19 cellular contexts compared by ENCODE assay signal in the genomic region with DNA sequence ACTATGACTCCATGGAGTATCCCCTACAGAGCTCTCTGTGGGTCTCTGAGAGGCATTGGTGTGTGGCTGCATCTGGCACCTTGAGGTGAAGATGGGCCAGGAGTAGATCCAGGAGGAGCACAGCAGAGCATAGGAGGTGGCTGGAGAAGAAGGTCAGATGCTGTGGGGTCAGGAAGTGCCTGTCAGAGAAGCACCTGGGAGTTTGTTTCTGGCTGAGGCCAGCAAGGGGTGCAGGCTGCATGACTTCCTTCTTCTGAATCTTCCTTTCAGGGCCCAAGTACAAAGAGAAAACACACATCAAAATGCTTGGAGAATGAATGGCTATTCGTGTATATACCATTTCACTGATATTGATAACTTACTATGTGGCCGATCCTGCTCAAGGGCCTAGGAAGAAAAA. TPM values are rescaled to one million over a fixed set of nuclear protein-coding genes. Genes with fewer than 3 reads are reported as not detected.
DNase-seq lines count a peak whose midpoint lies in the region; ATAC-seq and TF ChIP-seq lines count a peak whose summit lies in the region.
"Had no signal": no experiment of that assay in that cellular context is flagged by ENCODE, and none has a peak within 500 bp of the region (broad histone marks: within the 10 kb centered on the region; RNA-seq: fewer than 3 reads in every experiment).

No MANE protein-coding gene starts in this region.

- CTCF ChIA-PET in HCT116 (lab: Charles Lee): no interaction called here

- intact Hi-C loops in HCT116 (cut with micrococcal nuclease): no loop called here

- TF ChIP-seq RAD21 in HCT116 (IDR thresholded peaks at IDR 0.05; ENCODE audit: low read depth): no peak

- H3K9me3 Mint-ChIP-seq in activated naive CD4-positive, alpha-beta T cell treated with anti-CD3 and anti-CD28 coated beads, Interleukin-2, amount 50 U/mL, for 72 hours: peaks cover 5 to 11% of the 10 kb centered on the region in 2 donors

- H3K36me3 ChIP-seq in HCT116 (ENCODE audit: control insufficient read depth in 1 of 2, insufficient read depth in 2 of 2, low read length in 2 of 2) (no peaks in the 10 kb centered on the region), smooth muscle cell (ENCODE audit: low read depth) (no peaks in the 10 kb centered on the region)
- H3K36me3 ChIP-seq: esophagus muscularis mucosa had no signal

- DNase-seq in activated naive CD4-positive, alpha-beta T cell treated with anti-CD3 and anti-CD28 coated beads, Interleukin-2, amount 50 U/mL, for 72 hours (ENCODE audit: low spot score in 2 of 2): no peak
- no peak for DNase-seq in activated naive CD4-positive, alpha-beta T cell (lab: John Stamatoyannopoulos, UW)
- no peak for DNase-seq in HCT116 (ENCODE audit: low read depth, low spot score)
- peak; percentile 29 for DNase-seq in SKM-1 treated with dmso at 0.1 percent for 144 hours (lab: John Stamatoyannopoulos, UW; ENCODE audit: unreplicated experiment)
- DNase-seq in smooth muscle cell (lab: John Stamatoyannopoulos, UW; ENCODE audit: unreplicated experiment): no peak
- no peak for DNase-seq in NCI-H524 treated with DMSO at 0.1 percent for 48 hours (lab: John Stamatoyannopoulos, UW)
- no peak for DNase-seq in AML-193 (lab: John Stamatoyannopoulos, UW)
- DNase-seq: activated gamma-delta T cell; amygdala; effector CD4-positive, alpha-beta T cell; NCI-H1417; NCI-H526 treated with DMSO at 0.1 percent for 48 hours had no signal

- no peak for TF ChIP-seq POLR2A in HCT116 (IDR thresholded peaks at IDR 0.05; ENCODE audit: borderline replicate concordance, extremely low read depth, insufficient read depth, insufficient read length)

- WGBS in smooth muscle cell (ENCODE audit: low lambda C conversion rate): 88% methylated on average over 2 of the region's 2 CpGs

- POLR2A ChIA-PET in HCT116 (lab: Charles Lee): no interaction called here

- H3K4me2 ChIP-seq in HCT116 (ENCODE audit: low read length) (peak overlapping the region; percentile 26; the same call in 1 of the 2 replicates), smooth muscle cell (no peak overlapping the region)

- BruUV-seq in HCT116 (replicated peaks; lab: Mats Ljungman, UMichigan): no TSS peak

- RAD21 ChIA-PET in HCT116 (lab: Charles Lee; ENCODE audit: low non-redundant PET in 1 of 2, low total read pairs in 2 of 2, uncharacterized antibody in 2 of 2, unreplicated experiment in 2 of 2): no interaction called here

- TF ChIP-seq CTCF in HCT116 (IDR thresholded peaks at IDR 0.05 in 2 of 3, conservative IDR thresholded peaks at IDR 0.05 in 1 of 3; ENCODE audit: borderline replicate concordance in 1 of 3, insufficient read depth in 1 of 3, low read depth in 2 of 3, low read length in 2 of 3): no peak
- no peak for TF ChIP-seq CTCF in smooth muscle cell (IDR thresholded peaks at IDR 0.05; ENCODE audit: borderline replicate concordance, insufficient read depth, poor library complexity, severe bottlenecking)

- H3K79me2 ChIP-seq in HCT116 (ENCODE audit: insufficient read depth, low read length): no peaks in the 10 kb centered on the region
- peaks cover 8% of the 10 kb centered on the region for H3K79me2 ChIP-seq in smooth muscle cell (ENCODE audit: low read depth)

- no peak overlapping the region for H2AFZ ChIP-seq in HCT116 (ENCODE audit: low read depth, low read length, poor library complexity, severe bottlenecking)
- H2AFZ ChIP-seq in smooth muscle cell (ENCODE audit: low read depth): no peak overlapping the region

- peak overlapping the region; percentile 61 to 70 for H3K27ac Mint-ChIP-seq in activated naive CD4-positive, alpha-beta T cell treated with anti-CD3 and anti-CD28 coated beads, Interleukin-2, amount 50 U/mL, for 72 hours

- H3K9me3 ChIP-seq in HCT116 (ENCODE audit: control insufficient read depth in 1 of 2, insufficient read depth in 1 of 2, low read depth in 1 of 2, low read length in 2 of 2) (no peaks in the 10 kb centered on the region), smooth muscle cell (replicated peaks; ENCODE audit: low read depth) (no peaks in the 10 kb centered on the region)
- H3K9me3 ChIP-seq: esophagus muscularis mucosa had no signal

- peak in 1 of 2 donors; percentile 27 for ATAC-seq in activated naive CD4-positive, alpha-beta T cell treated with anti-CD3 and anti-CD28 coated beads, Interleukin-2, amount 50 U/mL, for 72 hours
- no peak; the same call in 1 of the 2 replicates for ATAC-seq in HCT116
- ATAC-seq in GM18858 (IDR thresholded peaks at IDR 0.05; ENCODE audit: unreplicated experiment): no peak

- H3K9ac ChIP-seq in HCT116 (ENCODE audit: low read length) (no peak overlapping the region), smooth muscle cell (ENCODE audit: low read depth) (no peak overlapping the region)

- H3F3A ChIP-seq in smooth muscle cell (ENCODE audit: low read depth): no peaks in the 10 kb centered on the region

- H3K27ac ChIP-seq in HCT116 (ENCODE audit: low read depth, low read length): no peak overlapping the region
- H3K27ac ChIP-seq in smooth muscle cell (ENCODE audit: low read depth): peak overlapping the region; percentile 70
- H3K27ac ChIP-seq: esophagus muscularis mucosa, SK-N-MC had no signal

- H3K4me1 ChIP-seq in HCT116 (ENCODE audit: control insufficient read depth in 1 of 2, insufficient read depth in 2 of 2, low read length in 2 of 2) (peaks cover 7 to 16% of the 10 kb centered on the region in 2 experiments; a peak in 3 of 4 replicates), smooth muscle cell (ENCODE audit: low read depth) (no peaks in the 10 kb centered on the region)

- no peak overlapping the region for H3K4me3 ChIP-seq in HCT116 (replicated peaks in 1 of 2; ENCODE audit: low read depth in 1 of 2, low read length in 2 of 2)
- H3K4me3 ChIP-seq in smooth muscle cell: no peak overlapping the region
- H3K4me3 ChIP-seq: esophagus muscularis mucosa, SK-N-MC had no signal

- no peaks in the 10 kb centered on the region for H4K20me1 ChIP-seq in HCT116 (ENCODE audit: insufficient read depth)
- peaks cover 6% of the 10 kb centered on the region for H4K20me1 ChIP-seq in smooth muscle cell (ENCODE audit: low read depth)

- no peaks in the 10 kb centered on the region for H3K9me2 ChIP-seq in HCT116 (ENCODE audit: insufficient read depth)

- no peaks in the 10 kb centered on the region for H3K36me3 Mint-ChIP-seq in activated naive CD4-positive, alpha-beta T cell treated with anti-CD3 and anti-CD28 coated beads, Interleukin-2, amount 50 U/mL, for 72 hours

- H3K27me3 ChIP-seq in HCT116 (ENCODE audit: insufficient read depth, low read length): no peaks in the 10 kb centered on the region
- H3K27me3 ChIP-seq in smooth muscle cell (ENCODE audit: low read depth): no peaks in the 10 kb centered on the region
- H3K27me3 ChIP-seq: esophagus muscularis mucosa had no signal

TF ChIP-seq in HCT116, 20 proteins besides CTCF, POLR2A, EP300 and RAD21 (continues in another document):
- TF ChIP-seq JUND (IDR thresholded peaks at IDR 0.05) (no peak), CBX3 (IDR thresholded peaks at IDR 0.05; ENCODE audit: low read depth) (no peak), EGR1 (IDR thresholded peaks at IDR 0.05; ENCODE audit: low read depth) (no peak), CEBPB (IDR thresholded peaks at IDR 0.05; ENCODE audit: low read depth) (no peak), ZFX (IDR thresholded peaks at IDR 0.05) (no peak)
- TF ChIP-seq, protein P1, sequence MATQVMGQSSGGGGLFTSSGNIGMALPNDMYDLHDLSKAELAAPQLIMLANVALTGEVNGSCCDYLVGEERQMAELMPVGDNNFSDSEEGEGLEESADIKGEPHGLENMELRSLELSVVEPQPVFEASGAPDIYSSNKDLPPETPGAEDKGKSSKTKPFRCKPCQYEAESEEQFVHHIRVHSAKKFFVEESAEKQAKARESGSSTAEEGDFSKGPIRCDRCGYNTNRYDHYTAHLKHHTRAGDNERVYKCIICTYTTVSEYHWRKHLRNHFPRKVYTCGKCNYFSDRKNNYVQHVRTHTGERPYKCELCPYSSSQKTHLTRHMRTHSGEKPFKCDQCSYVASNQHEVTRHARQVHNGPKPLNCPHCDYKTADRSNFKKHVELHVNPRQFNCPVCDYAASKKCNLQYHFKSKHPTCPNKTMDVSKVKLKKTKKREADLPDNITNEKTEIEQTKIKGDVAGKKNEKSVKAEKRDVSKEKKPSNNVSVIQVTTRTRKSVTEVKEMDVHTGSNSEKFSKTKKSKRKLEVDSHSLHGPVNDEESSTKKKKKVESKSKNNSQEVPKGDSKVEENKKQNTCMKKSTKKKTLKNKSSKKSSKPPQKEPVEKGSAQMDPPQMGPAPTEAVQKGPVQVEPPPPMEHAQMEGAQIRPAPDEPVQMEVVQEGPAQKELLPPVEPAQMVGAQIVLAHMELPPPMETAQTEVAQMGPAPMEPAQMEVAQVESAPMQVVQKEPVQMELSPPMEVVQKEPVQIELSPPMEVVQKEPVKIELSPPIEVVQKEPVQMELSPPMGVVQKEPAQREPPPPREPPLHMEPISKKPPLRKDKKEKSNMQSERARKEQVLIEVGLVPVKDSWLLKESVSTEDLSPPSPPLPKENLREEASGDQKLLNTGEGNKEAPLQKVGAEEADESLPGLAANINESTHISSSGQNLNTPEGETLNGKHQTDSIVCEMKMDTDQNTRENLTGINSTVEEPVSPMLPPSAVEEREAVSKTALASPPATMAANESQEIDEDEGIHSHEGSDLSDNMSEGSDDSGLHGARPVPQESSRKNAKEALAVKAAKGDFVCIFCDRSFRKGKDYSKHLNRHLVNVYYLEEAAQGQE (IDR thresholded peaks at IDR 0.05; ENCODE audit: low read depth): no peak

RNA-seq across cellular contexts. Expression of a gene that starts 39.0 kb away (rescaled TPM):
- total RNA-seq in activated naive CD4-positive, alpha-beta T cell treated with anti-CD3 and anti-CD28 coated beads, Interleukin-2, amount 50 U/mL, for 72 hours: 10 to 100 TPM; 28.4 to 55.5 TPM
- total RNA-seq in HCT116 (2021; ENCODE audit: unreplicated experiment) (12.3 TPM), smooth muscle cell (17.0 and 22.7 TPM in 2 replicates)
- 8.7 and 10.1 TPM in 2 replicates for polyA plus RNA-seq in HCT116 (2012)
- polyA plus RNA-seq in smooth muscle cell: 17.1 and 23.1 TPM in 2 replicates

RNA-seq across cellular contexts. Expression of a gene that starts 53.2 kb away (rescaled TPM):
- total RNA-seq in activated naive CD4-positive, alpha-beta T cell treated with anti-CD3 and anti-CD28 coated beads, Interleukin-2, amount 50 U/mL, for 72 hours: not detected
- total RNA-seq in HCT116 (2021; ENCODE audit: unreplicated experiment) (0.39 TPM), smooth muscle cell (not detected in 2 replicates)
- polyA plus RNA-seq in HCT116 (2012): not detected in 2 replicates
- not detected in 2 replicates for polyA plus RNA-seq in smooth muscle cell
- total RNA-seq: esophagus muscularis mucosa, HT1080, omental fat pad, temporal lobe had no signal
- polyA plus RNA-seq: AG04450 had no signal
